Comparison of ENCODE assay signal across 18 cellular contexts in genomic region chr3:1172642-1173041, GRCh38.
"Had no signal": no experiment of that assay in that cellular context is flagged by ENCODE, and none has a peak within 500 bp of the region (broad histone marks: within the 10 kb centered on the region; RNA-seq: fewer than 3 reads in every experiment).

No MANE protein-coding gene starts in this region.

- ATAC-seq: activated CD4-positive, CD25-positive, alpha-beta regulatory T cell treated with anti-CD3 and anti-CD28 coated beads, Interleukin-2, amount 50 U/mL, for 24 hours; activated CD8-positive, alpha-beta T cell treated with anti-CD3 and anti-CD28 coated beads for 36 hours; K562 had no signal

- H3K9me3 ChIP-seq: Peyer's patch, SJCRH30 had no signal

- H3K4me1 ChIP-seq: Peyer's patch, SJCRH30 had no signal

- DNase-seq: activated CD4-positive, alpha-beta T cell treated with anti-CD3 and anti-CD28 coated beads for 4 hours; activated CD8-positive, alpha-beta memory T cell treated with anti-CD3 and anti-CD28 coated beads, Interleukin-2, amount 50 U/mL, for 4 hours; activated CD8-positive, alpha-beta T cell treated with anti-CD3 and anti-CD28 coated beads for 36 hours; activated naive CD4-positive, alpha-beta T cell treated with anti-CD3 and anti-CD28 coated beads, Interleukin-2, amount 50 U/mL, for 16 hours; amygdala; Karpas-422; NCI-H1105 treated with DMSO at 0.1 percent for 48 hours; NCI-H1436 treated with DMSO at 0.1 percent for 48 hours; NCI-H187; NCI-H2081; NCI-H510A treated with DMSO at 0.1 percent for 48 hours; NCI-H69; Peyer's patch; Right ventricle myocardium superior; SJCRH30 had no signal

- H3K27ac ChIP-seq: Peyer's patch, RWPE1, SJCRH30 had no signal

- H3K27me3 ChIP-seq: Peyer's patch, SJCRH30 had no signal

- H3K36me3 ChIP-seq: Peyer's patch, SJCRH30 had no signal

- H3K4me3 ChIP-seq: K562, Peyer's patch, SJCRH30 had no signal
